8 cellular contexts compared by ENCODE assay signal in genomic region chr22:43811777-43812148, GRCh38. TPM values are rescaled to one million over a fixed set of nuclear protein-coding genes. Genes with fewer than 3 reads are reported as not detected.
DNase-seq lines count a peak whose midpoint lies in the region; ATAC-seq, FAIRE-seq and TF ChIP-seq lines count a peak whose summit lies in the region.

No MANE protein-coding gene starts in this region.

- H2AFZ ChIP-seq in GM23248, result peak overlapping the region; percentile 92
- H2AFZ ChIP-seq in H1 (ENCODE audit: low read length), result peak overlapping the region; percentile 91

- H2AK5ac ChIP-seq in H1 (ENCODE audit: low read depth, low read length), result no peak overlapping the region

- no peak overlapping the region for H4K5ac ChIP-seq in H1 (ENCODE audit: insufficient read length, low read depth, low read length)

- H3K79me2 ChIP-seq in GM23248 (ENCODE audit: insufficient read depth) (peaks cover 12% of the 10 kb centered on the region), H1 (ENCODE audit: control insufficient read depth in 1 of 2, insufficient read depth in 2 of 2, low read length in 2 of 2) (no peaks in the 10 kb centered on the region)

- CTCF ChIA-PET in Panc1 (lab: Charles Lee) (interaction anchor here (0.8 kb wide), 1 partner anchor 71 kb away, joined by 3 read pairs; no protein-coding TSS in a partner anchor), H1 (lab: Charles Lee; ENCODE audit: partially characterized antibody) (interaction anchor here (1.3 to 1.6 kb wide), 2 partner anchors 16 to 71 kb away, joined by 3 to 4 read pairs; no protein-coding TSS in a partner anchor)

- WGBS in GM23248 (ENCODE audit: low coverage in 1 of 2, low lambda C conversion rate in 2 of 2, missing lambda C conversion rate in 2 of 2), 2 experiments, result 3% methylated on average over 9 to 21 of the region's 21 CpGs
- WGBS in H1 (ENCODE audit: extremely low coverage in 1 of 2, insufficient coverage in 1 of 2, insufficient read length in 1 of 2, insufficient replicate concordance in 2 of 2, low coverage in 1 of 2, low lambda C conversion rate in 2 of 2, missing lambda C conversion rate in 1 of 2), 2 experiments, result 2% methylated on average over 13 of the region's 21 CpGs; no CpG with 5 or more reads in 1 of the 2 experiments

- H3K9ac ChIP-seq in BLaER1, result peak overlapping the region; percentile 83; the same call in 1 of the 2 replicates
- peak overlapping the region; percentile 89 for H3K9ac ChIP-seq in GM23248
- peak overlapping the region in 3 of 4 experiments; percentile 25 to 40 (median 26); a peak in 3 of 7 replicates for H3K9ac ChIP-seq in H1 (replicated peaks in 1 of 4; ENCODE audit: extremely low read depth in 1 of 4, low read depth in 3 of 4, low read length in 3 of 4)

- no peak overlapping the region for H3K4ac ChIP-seq in H1 (replicated peaks; ENCODE audit: insufficient read length, low read depth, low read length)

- H4K91ac ChIP-seq in H1 (replicated peaks; ENCODE audit: insufficient read length, low read length), result no peak overlapping the region

- in situ Hi-C loops in GM23248 (cut with MboI) (no loop called here), Panc1 (cut with HindIII; ENCODE audit: low pct_unique_long_range_greater_than_20kb, low sequenced_read_pairs) (no loop called here), KBM-7 (cut with MboI; ENCODE audit: low pct_unique_long_range_greater_than_20kb, low sequenced_read_pairs) (no loop called here)

- H3K4me1 Mint-ChIP-seq in natural killer cell, result peaks cover 16 to 42% of the 10 kb centered on the region in 2 donors

- POLR2A ChIA-PET in Panc1 (lab: Charles Lee), result no interaction called here
- POLR2A ChIA-PET in H1 (lab: Charles Lee; ENCODE audit: partially characterized antibody), result interaction anchor here (1.5 to 3.2 kb wide), 2 partner anchors 10 to 80 kb away, joined by 3 to 20 read pairs; partner anchors contain the start of gene PNPLA5

- no peak overlapping the region for H2BK120ac ChIP-seq in H1 (replicated peaks; ENCODE audit: low read depth, low read length)

- no peak overlapping the region for H3K27ac ChIP-seq in BLaER1
- H3K27ac ChIP-seq in GM23248, result peak overlapping the region; percentile 62
- H3K27ac ChIP-seq in Panc1 (ENCODE audit: low read length), result peak overlapping the region; percentile 39; the same call in 1 of the 2 replicates
- no peak overlapping the region for H3K27ac ChIP-seq in H1 (ENCODE audit: low read depth, low read length)

- no peaks in the 10 kb centered on the region for H3F3A ChIP-seq in GM23248 (ENCODE audit: insufficient read depth)

- FAIRE-seq in H1 (lab: Jason Lieb, UNC) (no peak), HTR-8/SVneo (lab: Jason Lieb, UNC) (no peak)

- H3K4me2 ChIP-seq in BLaER1, result peak overlapping the region; percentile 93
- peak overlapping the region; percentile 83 for H3K4me2 ChIP-seq in GM23248 (ENCODE audit: unreplicated experiment)
- peak overlapping the region; percentile 88 to 99 for H3K4me2 ChIP-seq in H1 (ENCODE audit: insufficient read depth in 1 of 2, low read depth in 2 of 2, low read length in 2 of 2)

- H4K20me1 ChIP-seq in BLaER1 (no peaks in the 10 kb centered on the region), GM23248 (ENCODE audit: insufficient read depth) (no peaks in the 10 kb centered on the region), H1 (replicated peaks in 1 of 2; ENCODE audit: control insufficient read depth in 1 of 2, insufficient read depth in 2 of 2, low read length in 2 of 2) (no peaks in the 10 kb centered on the region)

- H3K79me1 ChIP-seq in H1 (ENCODE audit: low read depth, low read length), result peaks cover 5% of the 10 kb centered on the region; the same call in 1 of the 2 replicates

- no peaks in the 10 kb centered on the region for H3K9me2 ChIP-seq in GM23248 (ENCODE audit: insufficient read depth)

- ATAC-seq in Panc1 (peak; percentile 64), natural killer cell (peak in 1 of 3 donors; percentile 6)

- DNase-seq in GM23248 (peak; percentile 81), Panc1 (ENCODE audit: low read depth, low spot score) (no peak), H1 (ENCODE audit: low read depth in 1 of 2, low spot score in 2 of 2) (no peak), natural killer cell (no peak), globus pallidus (ENCODE audit: low spot score) (no peak), KBM-7 (no peak), HTR-8/SVneo (ENCODE audit: insufficient read length, low spot score) (no peak)

- TF ChIP-seq POLR2A in H1 (IDR thresholded peaks at IDR 0.05; ENCODE audit: control extremely low read depth in 1 of 2, low read depth in 2 of 2, low read length in 2 of 2), result no peak

- no peak for TF ChIP-seq CTCF in Panc1 (IDR thresholded peaks at IDR 0.05)
- TF ChIP-seq CTCF in H1 (IDR thresholded peaks at IDR 0.05; ENCODE audit: control extremely low read depth in 1 of 3, insufficient read depth in 1 of 3, low read depth in 1 of 3, low read length in 3 of 3), result no peak
- TF ChIP-seq CTCF in natural killer cell (IDR thresholded peaks at IDR 0.05), result no peak

- H3K27ac Mint-ChIP-seq in natural killer cell, result peak overlapping the region; percentile 87 to 88

- H3K36me3 ChIP-seq in BLaER1 (no peaks in the 10 kb centered on the region), GM23248 (ENCODE audit: low read depth) (no peaks in the 10 kb centered on the region), Panc1 (ENCODE audit: control insufficient read depth, insufficient read depth, low read length) (no peaks in the 10 kb centered on the region), H1 (ENCODE audit: control insufficient read depth in 2 of 4, insufficient read depth in 4 of 4, low read length in 3 of 4) (no peaks in the 10 kb centered on the region)

- TF ChIP-seq RAD21 in H1 (IDR thresholded peaks at IDR 0.05 in 1 of 2, conservative IDR thresholded peaks at IDR 0.05 in 1 of 2; ENCODE audit: low read depth in 2 of 2, low read length in 2 of 2), result no peak

- H3K4me3 Mint-ChIP-seq in natural killer cell, result peak overlapping the region; percentile 95

- BruUV-seq in Panc1 (replicated peaks; lab: Mats Ljungman, UMichigan), result no TSS peak

- H3K27me3 Mint-ChIP-seq in natural killer cell (ENCODE audit: low read depth in 2 of 2), result peaks cover 4 to 20% of the 10 kb centered on the region in 2 donors

- no peak for TF ChIP-seq EP300 in H1 (IDR thresholded peaks at IDR 0.05; ENCODE audit: borderline replicate concordance in 1 of 2, low read depth in 2 of 2, low read length in 2 of 2)

- intact Hi-C loops in Panc1 (cut with micrococcal nuclease; ENCODE audit: unreplicated experiment) (no loop called here), natural killer cell (cut with micrococcal nuclease) (loop anchor here (5.0 kb wide), 1 partner anchor 371 kb away; the partner anchor contains the start of gene PARVG)

- no peak overlapping the region for H3K18ac ChIP-seq in H1 (ENCODE audit: extremely low read depth, low read length)

- H2BK15ac ChIP-seq in H1 (ENCODE audit: low read length), result no peak overlapping the region

- peaks cover 6% of the 10 kb centered on the region for H3K23me2 ChIP-seq in H1 (ENCODE audit: low read depth, low read length)

- H3K36me3 Mint-ChIP-seq in natural killer cell, result no peaks in the 10 kb centered on the region

- no peak overlapping the region for H3K56ac ChIP-seq in H1 (replicated peaks; ENCODE audit: insufficient read length, low read depth, low read length)

- H3K4me3 ChIP-seq in BLaER1, result peak overlapping the region; percentile 79
- H3K4me3 ChIP-seq in GM23248, result peak overlapping the region; percentile 79
- peak overlapping the region; percentile 64 to 66 for H3K4me3 ChIP-seq in Panc1 (ENCODE audit: low read depth in 2 of 2, low read length in 2 of 2)
- peak overlapping the region; percentile 67 to 86 (median 76) for H3K4me3 ChIP-seq in H1 (ENCODE audit: extremely low read depth in 1 of 4, insufficient read depth in 2 of 4, low read depth in 3 of 4, low read length in 4 of 4)

- no peak overlapping the region for H4K8ac ChIP-seq in H1 (ENCODE audit: extremely low read depth, insufficient read depth, low read length)

- H3K9me3 ChIP-seq in BLaER1, result no peaks in the 10 kb centered on the region
- no peaks in the 10 kb centered on the region for H3K9me3 ChIP-seq in GM23248 (ENCODE audit: low read depth)
- H3K9me3 ChIP-seq in Panc1 (ENCODE audit: control insufficient read depth, insufficient read depth, low read depth, low read length), result no peaks in the 10 kb centered on the region
- no peaks in the 10 kb centered on the region for H3K9me3 ChIP-seq in H1 (ENCODE audit: insufficient read depth in 2 of 2, low read depth in 1 of 2, low read length in 1 of 2)

- no peaks in the 10 kb centered on the region for H3K27me3 ChIP-seq in BLaER1
- no peaks in the 10 kb centered on the region for H3K27me3 ChIP-seq in GM23248 (replicated peaks; ENCODE audit: insufficient read depth)
- no peaks in the 10 kb centered on the region for H3K27me3 ChIP-seq in Panc1 (ENCODE audit: control insufficient read depth, insufficient read depth, low read length)
- H3K27me3 ChIP-seq in H1 (replicated peaks in 1 of 4; ENCODE audit: control insufficient read depth in 3 of 4, extremely low read depth in 1 of 4, insufficient read depth in 3 of 4, low read length in 3 of 4), result no peaks in the 10 kb centered on the region

- H3K14ac ChIP-seq in H1 (ENCODE audit: insufficient read length), result no peak overlapping the region

- H2BK5ac ChIP-seq in H1 (ENCODE audit: low read depth, low read length), result no peak overlapping the region

- H2BK20ac ChIP-seq in H1 (ENCODE audit: low read length), result no peak overlapping the region

- no peak overlapping the region for H3K23ac ChIP-seq in H1 (ENCODE audit: insufficient read length)

- H3K9me3 Mint-ChIP-seq in natural killer cell, result no peaks in the 10 kb centered on the region

- no peak overlapping the region for H2BK12ac ChIP-seq in H1 (ENCODE audit: low read depth, low read length)

- H3K4me1 ChIP-seq in BLaER1 (peaks cover 16% of the 10 kb centered on the region), GM23248 (ENCODE audit: insufficient read depth) (peaks cover 4% of the 10 kb centered on the region; the same call in 1 of the 2 replicates), Panc1 (ENCODE audit: control insufficient read depth, insufficient read depth, low read length) (peaks cover 7% of the 10 kb centered on the region), H1 (replicated peaks in 1 of 4; ENCODE audit: control insufficient read depth in 3 of 4, insufficient read depth in 4 of 4, low read length in 3 of 4) (peaks cover 0 to 13% (median 5%) of the 10 kb centered on the region in 4 experiments; a peak in 6 of 7 replicates)

RNA-seq across cellular contexts. Expression of gene EFCAB6, which starts 0.3 kb away (rescaled TPM):
- 1.5 and 3.5 TPM in 2 replicates for total RNA-seq in GM23248 (2014; rRNA removed; shearing (Covaris generic))
- polyA plus RNA-seq in GM23248 (2016; fragmentation: Nextera tagmentation; extraction: Ambion mirVana) (2.0 and 2.1 TPM in 2 replicates), H1 (2011; rRNA removed) (0.32 and 0.57 TPM in 2 replicates)
- total RNA-seq in Panc1 (2021; ENCODE audit: unreplicated experiment) (0.21 TPM), natural killer cell (under 1 TPM; 0.23 to 0.35 (median 0.26) TPM)
- polyA plus RNA-seq in Panc1 (2012; ENCODE audit: insufficient read length), result 0.18 TPM
- 1.5 and 1.7 TPM in 2 replicates for total RNA-seq in H1 (2021; fragmentation: NEBNext Ultra II Directional; extraction: Animal tissue kit (Norgen Biotek cat#: 25700))
- 0.45 TPM for polyA plus RNA-seq in H1 (2011; cell fraction: cytosol; rRNA removed)
- polyA plus RNA-seq in H1 (2011; cell fraction: nucleus; rRNA removed), result 0.86 TPM
- 0.43 to 0.66 TPM (median 0.55 TPM) in 4 replicates for polyA plus RNA-seq in H1 (2012, experiment 1 of 2)
- polyA plus RNA-seq in H1 (2012, experiment 2 of 2), result 0.04 TPM
- 0.47 TPM for polyA plus RNA-seq in H1 (2013, experiment 1 of 2)
- polyA plus RNA-seq in H1 (2013, experiment 2 of 2), result 0.44 TPM
- polyA minus RNA-seq in H1 (2011; rRNA and poly(A)+ RNA removed), result 1.1 and 1.7 TPM in 2 replicates
- 0.95 TPM for polyA minus RNA-seq in H1 (2011; cell fraction: cytosol; rRNA and poly(A)+ RNA removed)
- 1.3 TPM for polyA minus RNA-seq in H1 (2011; cell fraction: nucleus; rRNA and poly(A)+ RNA removed)

RNA-seq across cellular contexts. Expression of gene SULT4A1, which starts 50.5 kb away (rescaled TPM):
- total RNA-seq in GM23248 (2014; rRNA removed; shearing (Covaris generic)), result not detected in 2 replicates
- polyA plus RNA-seq in GM23248 (2016; fragmentation: Nextera tagmentation; extraction: Ambion mirVana) (not detected in 2 replicates), H1 (2011; rRNA removed) (11.8 and 19.5 TPM in 2 replicates)
- total RNA-seq in Panc1 (2021; ENCODE audit: unreplicated experiment) (12.0 TPM), natural killer cell (not detected)
- polyA plus RNA-seq in Panc1 (2012; ENCODE audit: insufficient read length), result 10.0 TPM
- 7.0 and 9.1 TPM in 2 replicates for total RNA-seq in H1 (2021; fragmentation: NEBNext Ultra II Directional; extraction: Animal tissue kit (Norgen Biotek cat#: 25700))
- 14.9 TPM for polyA plus RNA-seq in H1 (2011; cell fraction: cytosol; rRNA removed)
- 58.0 TPM for polyA plus RNA-seq in H1 (2011; cell fraction: nucleus; rRNA removed)
- 11.1 to 14.8 TPM (median 12.3 TPM) in 4 replicates for polyA plus RNA-seq in H1 (2012, experiment 1 of 2)
- 2.7 TPM for polyA plus RNA-seq in H1 (2012, experiment 2 of 2)
- polyA plus RNA-seq in H1 (2013, experiment 1 of 2), result 6.9 TPM
- 6.1 TPM for polyA plus RNA-seq in H1 (2013, experiment 2 of 2)
- 5.4 and 5.5 TPM in 2 replicates for polyA minus RNA-seq in H1 (2011; rRNA and poly(A)+ RNA removed)
- polyA minus RNA-seq in H1 (2011; cell fraction: cytosol; rRNA and poly(A)+ RNA removed), result 8.1 TPM
- polyA minus RNA-seq in H1 (2011; cell fraction: nucleus; rRNA and poly(A)+ RNA removed), result 16.3 TPM

Comparison
In these comparisons a context has a peak if more than half of its experiments do, and no peak if none do; other contexts are left out.
1. H3K27ac ChIP-seq: peak in GM23248 (single experiment) and Panc1 (single experiment); none in BLaER1 (single experiment) and H1 (single experiment).
2. H3K9ac ChIP-seq: peak in every context shown above with its lines; median percentile 89 in GM23248; 83 in BLaER1; 26 in H1.
3. Peak in every context shown above with its lines, with median percentiles within 50 percentile points of each other: H3K4me2 ChIP-seq and H3K4me3 ChIP-seq.